Comparison of ENCODE assay signal across 19 cellular contexts in the genomic region with DNA sequence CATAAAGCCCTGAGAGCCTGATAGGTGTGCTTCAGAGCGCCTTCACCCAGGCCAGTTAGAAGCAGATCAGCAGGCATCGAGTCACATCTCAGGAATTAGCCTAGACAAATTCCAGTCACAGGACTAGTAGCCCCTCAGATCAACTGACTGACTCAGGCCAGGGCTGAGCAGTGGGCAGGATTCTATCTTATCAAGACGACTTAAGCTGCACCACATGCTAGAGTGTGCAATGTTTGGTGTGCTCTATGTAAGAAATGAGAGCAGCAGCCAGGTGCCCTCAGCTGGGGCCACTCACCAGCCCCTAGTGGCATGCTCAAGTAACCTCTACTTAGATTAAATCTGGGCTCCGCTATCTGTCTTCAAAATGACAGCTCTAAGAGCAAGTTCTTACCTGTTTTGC. TPM values are rescaled to one million over a fixed set of nuclear protein-coding genes. Genes with fewer than 3 reads are reported as not detected.
DNase-seq lines count a peak whose midpoint lies in the region; ATAC-seq, FAIRE-seq and TF ChIP-seq lines count a peak whose summit lies in the region.
"Had no signal": no experiment of that assay in that cellular context is flagged by ENCODE, and none has a peak within 500 bp of the region (broad histone marks: within the 10 kb centered on the region; RNA-seq: fewer than 3 reads in every experiment).

No MANE protein-coding gene starts in this region.

- H3K79me2 ChIP-seq in HepG2 (ENCODE audit: insufficient read depth, low read length) = no peaks in the 10 kb centered on the region

- H3K4me1 ChIP-seq in HepG2 (ENCODE audit: insufficient read depth, low read length) (no peaks in the 10 kb centered on the region), right lobe of liver (no peaks in the 10 kb centered on the region), RWPE2 (ENCODE audit: insufficient read depth, poor library complexity, severe bottlenecking) (no peaks in the 10 kb centered on the region), colonic mucosa (no peaks in the 10 kb centered on the region)

- POLR2A ChIA-PET in HepG2 (lab: Yijun Ruan, JAX) = no interaction called here

- in situ Hi-C loops in HepG2 (cut with HindIII; ENCODE audit: extremely low pct_ligation_motif_present, low pct_unique_long_range_greater_than_20kb) = no loop called here

- TF ChIP-seq RAD21 in HepG2 (CRISPR knock-in tag; IDR thresholded peaks at IDR 0.05) = no peak

- no peak for TF ChIP-seq EP300 in HepG2 (IDR thresholded peaks at IDR 0.05; ENCODE audit: low read depth in 2 of 2, low read length in 2 of 2)
- TF ChIP-seq EP300 in HepG2 (CRISPR knock-in tag; IDR thresholded peaks at IDR 0.05; ENCODE audit: borderline replicate concordance) = no peak

- TF ChIP-seq CTCF in HepG2 (CRISPR knock-in tag; IDR thresholded peaks at IDR 0.05) (no peak), right lobe of liver (IDR thresholded peaks at IDR 0.05) (no peak), RWPE2 (IDR thresholded peaks at IDR 0.05; ENCODE audit: poor library complexity, severe bottlenecking) (no peak), type B pancreatic cell (conservative IDR thresholded peaks at IDR 0.05) (peak; percentile 40), colonic mucosa (IDR thresholded peaks at IDR 0.05) (no peak)

- no peaks in the 10 kb centered on the region for H4K20me1 ChIP-seq in HepG2 (ENCODE audit: insufficient read depth, low read length)

- H3K4me2 ChIP-seq in HepG2 (ENCODE audit: low read depth, low read length) = no peak overlapping the region

- intact Hi-C loops in HepG2 (cut with micrococcal nuclease; ENCODE audit: unreplicated experiment) (no loop called here), right lobe of liver (cut with DNase I) (loop anchor here in 1 of 2 donors (10.0 kb wide), 1 partner anchor 136 kb away; no protein-coding TSS in a partner anchor), colonic mucosa (cut with DNase I) (no loop called here)

- ATAC-seq in HepG2 (peak; percentile 60; the same call in 2 of the 3 replicates), right lobe of liver (no peak), RWPE2 (ENCODE audit: low read depth) (peak; percentile 56), GM18907 (IDR thresholded peaks at IDR 0.05; ENCODE audit: unreplicated experiment) (no peak), GM21723 (IDR thresholded peaks at IDR 0.05; ENCODE audit: unreplicated experiment) (no peak)
- ATAC-seq: mucosa of descending colon had no signal

- H3K36me3 Mint-ChIP-seq in type B pancreatic cell = peaks cover 26% of the 10 kb centered on the region

- FAIRE-seq in HepG2 (lab: Jason Lieb, UNC) = no peak
- FAIRE-seq: islet of Langerhans had no signal

- H3K27me3 ChIP-seq in HepG2 (ENCODE audit: control insufficient read depth in 1 of 2, insufficient read depth in 2 of 2, low read length in 2 of 2) (no peaks in the 10 kb centered on the region), right lobe of liver (no peaks in the 10 kb centered on the region), RWPE2 (ENCODE audit: insufficient read depth, poor library complexity, severe bottlenecking) (no peaks in the 10 kb centered on the region), colonic mucosa (no peaks in the 10 kb centered on the region)
- H3K27me3 ChIP-seq: ovary had no signal

- H3K9me3 Mint-ChIP-seq in type B pancreatic cell = no peaks in the 10 kb centered on the region

- H2AFZ ChIP-seq in HepG2 (ENCODE audit: low read length) = no peak overlapping the region

- DNase-seq in HepG2 (ENCODE audit: low spot score) = no peak
- DNase-seq in right lobe of liver = no peak
- DNase-seq in RWPE2 (ENCODE audit: low spot score) = no peak
- peak; percentile 26 for DNase-seq in glomerular visceral epithelial cell (ENCODE audit: extremely low spot score)
- no peak for DNase-seq in type B pancreatic cell (ENCODE audit: extremely low spot score, unreplicated experiment)
- no peak for DNase-seq in colonic mucosa
- DNase-seq: activated CD4-positive, alpha-beta T cell treated with anti-CD3 and anti-CD28 coated beads, Interleukin-2, amount 50 U/mL, for 1 hour; mucosa of descending colon; NCI-H1105; NCI-H510A; ovary; RPMI8226; stimulated activated CD4-positive, alpha-beta T cell treated with anti-CD3 and anti-CD28 coated beads, Interleukin-15, amount 100 ng/mL, for 24 hours; T-helper 2 cell had no signal

- TF ChIP-seq POLR2A in HepG2 (IDR thresholded peaks at IDR 0.05; ENCODE audit: insufficient read depth in 1 of 2, low read depth in 2 of 2, low read length in 2 of 2) (no peak), right lobe of liver (IDR thresholded peaks at IDR 0.05) (no peak)

- H3K4me3 Mint-ChIP-seq in type B pancreatic cell = no peak overlapping the region

- no peak overlapping the region for H3K4me3 ChIP-seq in HepG2 (replicated peaks in 1 of 3; ENCODE audit: insufficient read depth in 1 of 3, low read depth in 2 of 3, low read length in 3 of 3)
- no peak overlapping the region for H3K4me3 ChIP-seq in right lobe of liver
- no peak overlapping the region for H3K4me3 ChIP-seq in RWPE2 (ENCODE audit: severe bottlenecking)
- H3K4me3 ChIP-seq in colonic mucosa = no peak overlapping the region
- H3K4me3 ChIP-seq: mucosa of descending colon, ovary, thoracic aorta had no signal

- no peaks in the 10 kb centered on the region for H3K4me1 Mint-ChIP-seq in type B pancreatic cell (ENCODE audit: unreplicated experiment)

- H3K36me3 ChIP-seq in HepG2 (replicated peaks in 1 of 2; ENCODE audit: control insufficient read depth in 1 of 2, insufficient read depth in 2 of 2, low read length in 2 of 2) (peaks cover 9 to 28% of the 10 kb centered on the region in 2 experiments; a peak in 4 of 5 replicates), right lobe of liver (peaks cover 0 to 21% (median 3%) of the 10 kb centered on the region in 4 donors), RWPE2 (ENCODE audit: low read depth) (peaks cover 36% of the 10 kb centered on the region), colonic mucosa (no peaks in the 10 kb centered on the region)
- H3K36me3 ChIP-seq: ovary had no signal

- no peaks in the 10 kb centered on the region for H3K27me3 Mint-ChIP-seq in type B pancreatic cell

- WGBS in HepG2 (ENCODE audit: low lambda C conversion rate) = 93% methylated on average over 2 of the region's 4 CpGs
- WGBS in right lobe of liver (ENCODE audit: insufficient coverage, low coverage, low lambda C conversion rate, missing lambda C conversion rate) = 100% methylated on average over 1 of the region's 4 CpGs

- CTCF ChIA-PET in HepG2 (lab: Yijun Ruan, JAX; ENCODE audit: low intra/inter-chr PET ratio, low total read pairs) = no interaction called here

- H3K9ac ChIP-seq in HepG2 (ENCODE audit: insufficient read depth, low read depth, low read length) (no peak overlapping the region), colonic mucosa (ENCODE audit: low read depth in 2 of 2, low read length in 2 of 2) (no peak overlapping the region)

- no TSS peak for BruUV-seq in HepG2 (replicated peaks; lab: Mats Ljungman, UMichigan)

- H3K9me3 ChIP-seq in HepG2 (ENCODE audit: low read length) (no peaks in the 10 kb centered on the region), right lobe of liver (no peaks in the 10 kb centered on the region), RWPE2 (ENCODE audit: severe bottlenecking) (no peaks in the 10 kb centered on the region), colonic mucosa (no peaks in the 10 kb centered on the region)
- H3K9me3 ChIP-seq: mucosa of descending colon, ovary, thoracic aorta had no signal

- H3K27ac ChIP-seq in HepG2 (ENCODE audit: extremely low read length, insufficient read depth, low read length) (no peak overlapping the region), right lobe of liver (no peak overlapping the region), RWPE2 (ENCODE audit: poor library complexity, severe bottlenecking) (no peak overlapping the region), colonic mucosa (no peak overlapping the region)
- H3K27ac ChIP-seq: ovary, thoracic aorta had no signal

- no peak overlapping the region for H3K27ac Mint-ChIP-seq in type B pancreatic cell

RNA-seq across cellular contexts. Expression of gene NGB, which starts 19.7 kb away (rescaled TPM):
- not detected in 2 replicates for total RNA-seq in HepG2 (2016; rRNA removed; fragmentation: Illumina TruSeq; extraction: Trizol)
- total RNA-seq in HepG2 (2016; cell fraction: cytosol; rRNA removed; fragmentation: Illumina TruSeq; extraction: Trizol; ENCODE audit: low read depth) = not detected in 2 replicates
- not detected in 2 replicates for total RNA-seq in HepG2 (2016; cell fraction: insoluble cytoplasmic fraction; rRNA removed; fragmentation: Illumina TruSeq; extraction: Trizol)
- not detected in 2 replicates for total RNA-seq in HepG2 (2016; cell fraction: membrane; rRNA removed; fragmentation: Illumina TruSeq; extraction: Trizol)
- total RNA-seq in HepG2 (2016; cell fraction: nucleus; rRNA removed; fragmentation: Illumina TruSeq; extraction: Trizol) = not detected in 2 replicates
- polyA plus RNA-seq in HepG2 (2011; rRNA removed) = 0.04 and 0.05 TPM in 2 replicates
- polyA plus RNA-seq in HepG2 (2011; cell fraction: cytosol; rRNA removed) = 0.03 and 0.09 TPM in 2 replicates
- not detected in 2 replicates for polyA plus RNA-seq in HepG2 (2011; cell fraction: nucleus; rRNA removed)
- polyA plus RNA-seq in HepG2 (2012) = not detected in 2 replicates
- not detected in 2 replicates for polyA plus RNA-seq in HepG2 (2016; cell fraction: cytosol; fragmentation: Illumina TruSeq; extraction: Trizol; ENCODE audit: low read depth)
- not detected in 2 replicates for polyA plus RNA-seq in HepG2 (2016; cell fraction: insoluble cytoplasmic fraction; fragmentation: Illumina TruSeq; extraction: Trizol; ENCODE audit: low read depth)
- polyA plus RNA-seq in HepG2 (2016; cell fraction: membrane; fragmentation: Illumina TruSeq; extraction: Trizol; ENCODE audit: low read depth) = 0.09 TPM in 1 of 2 replicates, not detected in the other
- not detected in 2 replicates for polyA plus RNA-seq in HepG2 (2016; cell fraction: nucleus; fragmentation: Illumina TruSeq; extraction: Trizol; ENCODE audit: insufficient read depth, low read depth)
- not detected in 2 replicates for polyA minus RNA-seq in HepG2 (2011; rRNA and poly(A)+ RNA removed; ENCODE audit: low replicate concordance)
- not detected in 2 replicates for polyA minus RNA-seq in HepG2 (2011; cell fraction: cytosol; rRNA and poly(A)+ RNA removed)
- polyA minus RNA-seq in HepG2 (2011; cell fraction: nucleus; rRNA and poly(A)+ RNA removed) = not detected in 2 replicates
- not detected for total RNA-seq in right lobe of liver
- not detected in 2 replicates for total RNA-seq in type B pancreatic cell (ENCODE audit: low replicate concordance)
- total RNA-seq in colonic mucosa = 1 to 10 TPM in 1 of 2 donors, not detected in 1; 1.5 TPM
- total RNA-seq: dermis microvascular lymphatic vessel endothelial cell, thoracic aorta had no signal

RNA-seq across cellular contexts. Expression of gene POMT2, which starts 30.0 kb away (rescaled TPM):
- total RNA-seq in HepG2 (2016; rRNA removed; fragmentation: Illumina TruSeq; extraction: Trizol) (7.9 and 15.9 TPM in 2 replicates), right lobe of liver (10 to 100 TPM in 5 of 6 experiments, 1 to 10 TPM in 1; 5.5 to 15.9 (median 12.9) TPM), type B pancreatic cell (ENCODE audit: low replicate concordance) (45.4 and 51.5 TPM in 2 replicates), colonic mucosa (10 to 100 TPM; 13.0 to 37.7 TPM)
- 4.5 and 5.3 TPM in 2 replicates for total RNA-seq in HepG2 (2016; cell fraction: cytosol; rRNA removed; fragmentation: Illumina TruSeq; extraction: Trizol; ENCODE audit: low read depth)
- total RNA-seq in HepG2 (2016; cell fraction: insoluble cytoplasmic fraction; rRNA removed; fragmentation: Illumina TruSeq; extraction: Trizol) = 5.7 and 18.9 TPM in 2 replicates
- total RNA-seq in HepG2 (2016; cell fraction: membrane; rRNA removed; fragmentation: Illumina TruSeq; extraction: Trizol) = 5.6 and 9.7 TPM in 2 replicates
- total RNA-seq in HepG2 (2016; cell fraction: nucleus; rRNA removed; fragmentation: Illumina TruSeq; extraction: Trizol) = 26.2 and 26.6 TPM in 2 replicates
- 15.3 and 17.7 TPM in 2 replicates for polyA plus RNA-seq in HepG2 (2011; rRNA removed)
- 5.3 and 6.1 TPM in 2 replicates for polyA plus RNA-seq in HepG2 (2011; cell fraction: cytosol; rRNA removed)
- 104 and 129 TPM in 2 replicates for polyA plus RNA-seq in HepG2 (2011; cell fraction: nucleus; rRNA removed)
- polyA plus RNA-seq in HepG2 (2012) = 10.4 and 12.2 TPM in 2 replicates
- polyA plus RNA-seq in HepG2 (2016; cell fraction: cytosol; fragmentation: Illumina TruSeq; extraction: Trizol; ENCODE audit: low read depth) = 5.4 and 5.6 TPM in 2 replicates
- polyA plus RNA-seq in HepG2 (2016; cell fraction: insoluble cytoplasmic fraction; fragmentation: Illumina TruSeq; extraction: Trizol; ENCODE audit: low read depth) = 10.3 and 13.4 TPM in 2 replicates
- polyA plus RNA-seq in HepG2 (2016; cell fraction: membrane; fragmentation: Illumina TruSeq; extraction: Trizol; ENCODE audit: low read depth) = 8.1 and 9.6 TPM in 2 replicates
- 96.8 and 106 TPM in 2 replicates for polyA plus RNA-seq in HepG2 (2016; cell fraction: nucleus; fragmentation: Illumina TruSeq; extraction: Trizol; ENCODE audit: insufficient read depth, low read depth)
- 34.5 and 36.8 TPM in 2 replicates for polyA minus RNA-seq in HepG2 (2011; rRNA and poly(A)+ RNA removed; ENCODE audit: low replicate concordance)
- 6.0 and 8.1 TPM in 2 replicates for polyA minus RNA-seq in HepG2 (2011; cell fraction: cytosol; rRNA and poly(A)+ RNA removed)
- polyA minus RNA-seq in HepG2 (2011; cell fraction: nucleus; rRNA and poly(A)+ RNA removed) = 38.1 and 42.3 TPM in 2 replicates

RNA-seq across cellular contexts. Expression of gene GSTZ1, which starts 30.1 kb away (rescaled TPM):
- total RNA-seq in HepG2 (2016; rRNA removed; fragmentation: Illumina TruSeq; extraction: Trizol) (26.9 and 27.6 TPM in 2 replicates), right lobe of liver (100 to 1,000 TPM in 1 of 6 experiments, 10 to 100 TPM in 5; 31.1 to 123 (median 50.0) TPM), type B pancreatic cell (ENCODE audit: low replicate concordance) (16.0 and 18.9 TPM in 2 replicates), colonic mucosa (10 to 100 TPM; 31.2 to 33.6 TPM)
- 6.7 and 6.9 TPM in 2 replicates for total RNA-seq in HepG2 (2016; cell fraction: cytosol; rRNA removed; fragmentation: Illumina TruSeq; extraction: Trizol; ENCODE audit: low read depth)
- total RNA-seq in HepG2 (2016; cell fraction: insoluble cytoplasmic fraction; rRNA removed; fragmentation: Illumina TruSeq; extraction: Trizol) = 26.1 and 26.7 TPM in 2 replicates
- 10.4 TPM in 2 replicates for total RNA-seq in HepG2 (2016; cell fraction: membrane; rRNA removed; fragmentation: Illumina TruSeq; extraction: Trizol)
- total RNA-seq in HepG2 (2016; cell fraction: nucleus; rRNA removed; fragmentation: Illumina TruSeq; extraction: Trizol) = 19.7 and 22.0 TPM in 2 replicates
- polyA plus RNA-seq in HepG2 (2011; rRNA removed) = 14.4 and 15.7 TPM in 2 replicates
- polyA plus RNA-seq in HepG2 (2011; cell fraction: cytosol; rRNA removed) = 15.4 and 20.2 TPM in 2 replicates
- polyA plus RNA-seq in HepG2 (2011; cell fraction: nucleus; rRNA removed) = 25.0 and 27.1 TPM in 2 replicates
- 18.1 and 18.4 TPM in 2 replicates for polyA plus RNA-seq in HepG2 (2012)
- 4.9 and 5.3 TPM in 2 replicates for polyA plus RNA-seq in HepG2 (2016; cell fraction: cytosol; fragmentation: Illumina TruSeq; extraction: Trizol; ENCODE audit: low read depth)
- 29.6 and 30.1 TPM in 2 replicates for polyA plus RNA-seq in HepG2 (2016; cell fraction: insoluble cytoplasmic fraction; fragmentation: Illumina TruSeq; extraction: Trizol; ENCODE audit: low read depth)
- 7.6 and 9.5 TPM in 2 replicates for polyA plus RNA-seq in HepG2 (2016; cell fraction: membrane; fragmentation: Illumina TruSeq; extraction: Trizol; ENCODE audit: low read depth)
- polyA plus RNA-seq in HepG2 (2016; cell fraction: nucleus; fragmentation: Illumina TruSeq; extraction: Trizol; ENCODE audit: insufficient read depth, low read depth) = 20.3 and 23.0 TPM in 2 replicates
- 25.0 and 25.5 TPM in 2 replicates for polyA minus RNA-seq in HepG2 (2011; rRNA and poly(A)+ RNA removed; ENCODE audit: low replicate concordance)
- 3.9 and 5.6 TPM in 2 replicates for polyA minus RNA-seq in HepG2 (2011; cell fraction: cytosol; rRNA and poly(A)+ RNA removed)
- 37.7 and 42.4 TPM in 2 replicates for polyA minus RNA-seq in HepG2 (2011; cell fraction: nucleus; rRNA and poly(A)+ RNA removed)

Comparison
In these comparisons a context has a peak if more than half of its experiments do, and no peak if none do; other contexts are left out.
1. ATAC-seq: peak in HepG2 (single experiment) and RWPE2 (single experiment); none in right lobe of liver (0 of 4), GM18907 (single experiment) and GM21723 (single experiment).